ENCODE assay signal across 1 cellular context in genomic region chr22:19766506-19767426, GRCh38.
A peak's percentile ranks its signal among the peaks of the same experiment; 100 is the strongest.
TF ChIP-seq lines count a peak whose summit lies in the region.

No MANE protein-coding gene starts in this region.

TF ChIP-seq in K562, 482 proteins besides CTCF, POLR2A, EP300 and RAD21 (continued from another document and continues in another):
- TF ChIP-seq ZBTB11 (CRISPR knock-in tag; IDR thresholded peaks at IDR 0.05) (peak in 2 of 3 experiments; percentile 61 to 82; a peak in 3 of 6 replicates), PHF20 (IDR thresholded peaks at IDR 0.05; ENCODE audit: partially characterized antibody) (peak; percentile 48), DDX20 (tag; IDR thresholded peaks at IDR 0.05; ENCODE audit: low read depth) (no peak), RB1 (IDR thresholded peaks at IDR 0.05; ENCODE audit: low read depth) (peak; percentile 55; the same call in 1 of the 2 replicates), JUND (IDR thresholded peaks at IDR 0.05; ENCODE audit: borderline replicate concordance, low read depth, low read length) (0 out of 2 replicates have a peak, but pooled peaks have one; percentile 31), JUND (tag; IDR thresholded peaks at IDR 0.05; ENCODE audit: borderline replicate concordance, low read depth, low read length) (no peak; the same call in 2 of the 3 replicates), ZNF253 (CRISPR knock-in tag; conservative IDR thresholded peaks at IDR 0.05) (no peak), ZNF449 (CRISPR knock-in tag; IDR thresholded peaks at IDR 0.05) (no peak), SPI1 (IDR thresholded peaks at IDR 0.05; ENCODE audit: borderline replicate concordance, low read depth, low read length) (peak; percentile 49; the same call in 1 of the 2 replicates), MEIS2 (IDR thresholded peaks at IDR 0.05; ENCODE audit: partially characterized antibody) (peak; percentile 56), TAF1 (IDR thresholded peaks at IDR 0.05; ENCODE audit: control insufficient read depth, extremely low read depth, insufficient read depth, low read length, severe bottlenecking) (peak; percentile 33), KLF1 (tag; IDR thresholded peaks at IDR 0.05) (peak; percentile 72), NRF1 (conservative IDR thresholded peaks at IDR 0.05 in 1 of 2, IDR thresholded peaks at IDR 0.05 in 1 of 2) (peak in 1 of 2 experiments; percentile 47; a peak in 2 of 4 replicates), ZFX (CRISPR knock-in tag; IDR thresholded peaks at IDR 0.05) (no peak), GTF2A2 (tag; IDR thresholded peaks at IDR 0.05) (no peak), RHOXF2B (CRISPR knock-in tag; conservative IDR thresholded peaks at IDR 0.05) (no peak), ZBTB1 (CRISPR knock-in tag; IDR thresholded peaks at IDR 0.05; ENCODE audit: borderline replicate concordance, low read depth) (no peak), ZNF668 (CRISPR knock-in tag; IDR thresholded peaks at IDR 0.05) (peak; percentile 56; the same call in 1 of the 2 replicates), CBX8 (IDR thresholded peaks at IDR 0.05; ENCODE audit: borderline replicate concordance, extremely low read depth, low read depth, low read length, poor library complexity, severe bottlenecking) (no peak), KAT2B (IDR thresholded peaks at IDR 0.05; ENCODE audit: low read depth, low read length) (no peak), GABPA (tag; conservative IDR thresholded peaks at IDR 0.05; ENCODE audit: low read depth) (peak; percentile 65; the same call in 1 of the 2 replicates), ZNF143 (CRISPR knock-in tag; IDR thresholded peaks at IDR 0.05) (no peak), ATF7 (IDR thresholded peaks at IDR 0.05) (no peak), RBFOX2 (IDR thresholded peaks at IDR 0.05; ENCODE audit: low read depth, low read length) (peak; percentile 79), SRSF3 (IDR thresholded peaks at IDR 0.05; ENCODE audit: insufficient read depth, low read length) (0 out of 2 replicates have a peak, but pooled peaks have one; percentile 61), U2AF2 (optimal IDR thresholded peaks at IDR 0.05; ENCODE audit: low read depth, low read length) (no peak), FOS (IDR thresholded peaks at IDR 0.05; ENCODE audit: extremely low read depth, insufficient read length) (no peak), CHD4 (IDR thresholded peaks at IDR 0.05; ENCODE audit: insufficient read depth, insufficient replicate concordance, low read depth, low read length, poor library complexity, severe bottlenecking) (peak; percentile 18), CBX5 (IDR thresholded peaks at IDR 0.05; ENCODE audit: borderline replicate concordance, low read depth) (no peak), ZNF436 (CRISPR knock-in tag; IDR thresholded peaks at IDR 0.05) (no peak), L3MBTL2 (IDR thresholded peaks at IDR 0.05) (peak; percentile 64), KDM5B (IDR thresholded peaks at IDR 0.05; ENCODE audit: insufficient replicate concordance, low read depth, low read length) (peak; percentile 44), PCBP1 (IDR thresholded peaks at IDR 0.05; ENCODE audit: low read depth, low read length, poor library complexity, severe bottlenecking) (peak; percentile 78), MTA3 (IDR thresholded peaks at IDR 0.05; ENCODE audit: borderline replicate concordance) (peak; percentile 94), RBM15 (IDR thresholded peaks at IDR 0.05; ENCODE audit: insufficient read depth, low read length) (no peak), CEBPG (CRISPR knock-in tag; IDR thresholded peaks at IDR 0.05) (no peak), CEBPG (tag; conservative IDR thresholded peaks at IDR 0.05 in 1 of 2, IDR thresholded peaks at IDR 0.05 in 1 of 2) (no peak), ZNF551 (CRISPR knock-in tag; IDR thresholded peaks at IDR 0.05) (no peak), HMGXB4 (CRISPR knock-in tag; IDR thresholded peaks at IDR 0.05) (0 out of 2 replicates have a peak, but pooled peaks have one; percentile 43), GTF2E2 (tag; IDR thresholded peaks at IDR 0.05) (peak; percentile 56; the same call in 1 of the 2 replicates), TBL1XR1 (IDR thresholded peaks at IDR 0.05; ENCODE audit: low read length in 2 of 2) (no peak), HNRNPL (IDR thresholded peaks at IDR 0.05; ENCODE audit: low read depth, low read length) (0 out of 2 replicates have a peak, but pooled peaks have one; percentile 27), CREM (IDR thresholded peaks at IDR 0.05; ENCODE audit: low read depth) (0 out of 2 replicates have a peak, but pooled peaks have one; percentile 26), RCOR1 (IDR thresholded peaks at IDR 0.05; ENCODE audit: borderline replicate concordance in 1 of 2, low read depth in 2 of 2, low read length in 2 of 2) (peak in 1 of 2 experiments; percentile 52; a peak in 1 of 4 replicates), ILF3 (IDR thresholded peaks at IDR 0.05; ENCODE audit: borderline replicate concordance) (no peak), FIP1L1 (IDR thresholded peaks at IDR 0.05; ENCODE audit: low read depth, low read length, poor library complexity, severe bottlenecking) (peak; percentile 29), ZSCAN29 (IDR thresholded peaks at IDR 0.05) (no peak), SNRNP70 (optimal IDR thresholded peaks at IDR 0.05; ENCODE audit: low read depth, low read length) (no peak), HDAC8 (tag; IDR thresholded peaks at IDR 0.05) (no peak), CGGBP1 (CRISPR knock-in tag; IDR thresholded peaks at IDR 0.05) (peak; percentile 57; the same call in 1 of the 2 replicates), KDM2B (CRISPR knock-in tag; IDR thresholded peaks at IDR 0.05) (0 out of 2 replicates have a peak, but pooled peaks have one; percentile 78), NR0B1 (IDR thresholded peaks at IDR 0.05; ENCODE audit: partially characterized antibody) (no peak), SMAD3 (CRISPR knock-in tag; conservative IDR thresholded peaks at IDR 0.05) (no peak), LEF1 (IDR thresholded peaks at IDR 0.05) (no peak), ELF1 (tag; IDR thresholded peaks at IDR 0.05) (0 out of 2 replicates have a peak, but pooled peaks have one; percentile 24), HMBOX1 (IDR thresholded peaks at IDR 0.05) (no peak), ZNF124 (CRISPR knock-in tag; IDR thresholded peaks at IDR 0.05) (no peak), LCOR (CRISPR knock-in tag; IDR thresholded peaks at IDR 0.05) (no peak), ZNF146 (CRISPR knock-in tag; IDR thresholded peaks at IDR 0.05; ENCODE audit: unreplicated experiment) (peak; percentile 2), KAT8 (IDR thresholded peaks at IDR 0.05; ENCODE audit: low read depth) (no peak), ZBTB7A (IDR thresholded peaks at IDR 0.05; ENCODE audit: borderline replicate concordance, control insufficient read depth, low read depth, low read length) (peak; percentile 33; the same call in 1 of the 2 replicates), ZFPM2 (CRISPR knock-in tag; IDR thresholded peaks at IDR 0.05) (0 out of 2 replicates have a peak, but pooled peaks have one; percentile 30), SMAD1 (IDR thresholded peaks at IDR 0.05; ENCODE audit: low read depth, low read length, partially characterized antibody) (peak; percentile 66), CXXC5 (CRISPR knock-in tag; IDR thresholded peaks at IDR 0.05) (peak; percentile 75), POLR2G (IDR thresholded peaks at IDR 0.05; ENCODE audit: low read depth, low read length) (peak; percentile 80)
- TF ChIP-seq, protein P1, sequence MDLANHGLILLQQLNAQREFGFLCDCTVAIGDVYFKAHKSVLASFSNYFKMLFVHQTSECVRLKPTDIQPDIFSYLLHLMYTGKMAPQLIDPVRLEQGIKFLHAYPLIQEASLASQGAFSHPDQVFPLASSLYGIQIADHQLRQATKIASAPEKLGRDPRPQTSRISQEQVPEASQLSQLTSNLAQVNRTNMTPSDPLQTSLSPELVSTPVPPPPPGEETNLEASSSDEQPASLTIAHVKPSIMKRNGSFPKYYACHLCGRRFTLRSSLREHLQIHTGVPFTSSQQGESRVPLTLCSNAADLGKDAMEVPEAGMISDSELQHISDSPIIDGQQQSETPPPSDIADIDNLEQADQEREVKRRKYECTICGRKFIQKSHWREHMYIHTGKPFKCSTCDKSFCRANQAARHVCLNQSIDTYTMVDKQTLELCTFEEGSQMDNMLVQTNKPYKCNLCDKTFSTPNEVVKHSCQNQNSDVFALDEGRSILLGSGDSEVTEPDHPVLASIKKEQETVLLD (IDR thresholded peaks at IDR 0.05): peak; percentile 35; the same call in 1 of the 2 replicates
- TF ChIP-seq, protein P2, sequence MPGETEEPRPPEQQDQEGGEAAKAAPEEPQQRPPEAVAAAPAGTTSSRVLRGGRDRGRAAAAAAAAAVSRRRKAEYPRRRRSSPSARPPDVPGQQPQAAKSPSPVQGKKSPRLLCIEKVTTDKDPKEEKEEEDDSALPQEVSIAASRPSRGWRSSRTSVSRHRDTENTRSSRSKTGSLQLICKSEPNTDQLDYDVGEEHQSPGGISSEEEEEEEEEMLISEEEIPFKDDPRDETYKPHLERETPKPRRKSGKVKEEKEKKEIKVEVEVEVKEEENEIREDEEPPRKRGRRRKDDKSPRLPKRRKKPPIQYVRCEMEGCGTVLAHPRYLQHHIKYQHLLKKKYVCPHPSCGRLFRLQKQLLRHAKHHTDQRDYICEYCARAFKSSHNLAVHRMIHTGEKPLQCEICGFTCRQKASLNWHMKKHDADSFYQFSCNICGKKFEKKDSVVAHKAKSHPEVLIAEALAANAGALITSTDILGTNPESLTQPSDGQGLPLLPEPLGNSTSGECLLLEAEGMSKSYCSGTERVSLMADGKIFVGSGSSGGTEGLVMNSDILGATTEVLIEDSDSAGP (CRISPR knock-in tag; IDR thresholded peaks at IDR 0.05): no peak
